In genomic region chr12:12718853-12719252, GRCh38 we compare ENCODE assay signal across 8 cellular contexts. TPM values are rescaled to one million over a fixed set of nuclear protein-coding genes. Genes with fewer than 3 reads are reported as not detected.
DNase-seq lines count a peak whose midpoint lies in the region; ATAC-seq, FAIRE-seq and TF ChIP-seq lines count a peak whose summit lies in the region.

No MANE protein-coding gene starts in this region.

- peak overlapping the region; percentile 98 for H3K27ac Mint-ChIP-seq in activated naive CD8-positive, alpha-beta T cell treated with anti-CD3 and anti-CD28 coated beads, Interleukin-2, amount 10 ng/mL, durations not matched to agents 7 days and 5 days
- H3K27ac Mint-ChIP-seq in stimulated activated naive CD8-positive, alpha-beta T cell treated with anti-CD3 and anti-CD28 coated beads, Interleukin-15, Interleukin-2, amounts not matched to agents 100 ng/mL and 50 ng/mL, for 24 hours = peak overlapping the region; percentile 94

- DNase-seq in KBM-7 (peak; percentile 54), keratinocyte (ENCODE audit: low read depth, low spot score) (no peak), activated gamma-delta T cell (lab: John Stamatoyannopoulos, UW) (no peak)
- DNase-seq in activated naive CD8-positive, alpha-beta T cell treated with anti-CD3 and anti-CD28 coated beads, Interleukin-2, amount 10 ng/mL, durations not matched to agents 7 days and 5 days = no peak

- H3K4me3 ChIP-seq in DOHH2 (ENCODE audit: low read length) = peak overlapping the region; percentile 96
- peak overlapping the region; percentile 95 to 98 (median 97) for H3K4me3 ChIP-seq in keratinocyte (ENCODE audit: control insufficient read depth in 2 of 3, extremely low read depth in 1 of 3, insufficient read depth in 2 of 3, low read depth in 1 of 3, low read length in 3 of 3)

- H3K9me1 ChIP-seq in keratinocyte (ENCODE audit: control insufficient read depth, extremely low read depth, insufficient read depth, low read length) = no peaks in the 10 kb centered on the region

- peak overlapping the region; percentile 96 for H3K4me3 Mint-ChIP-seq in activated naive CD8-positive, alpha-beta T cell treated with anti-CD3 and anti-CD28 coated beads, Interleukin-2, amount 10 ng/mL, durations not matched to agents 7 days and 5 days
- H3K4me3 Mint-ChIP-seq in stimulated activated naive CD8-positive, alpha-beta T cell treated with anti-CD3 and anti-CD28 coated beads, Interleukin-15, Interleukin-2, amounts not matched to agents 100 ng/mL and 50 ng/mL, for 24 hours = peak overlapping the region; percentile 98

- peak overlapping the region; percentile 96 for H3K4me2 ChIP-seq in DOHH2 (ENCODE audit: low read length)
- peak overlapping the region; percentile 96 for H3K4me2 ChIP-seq in keratinocyte (ENCODE audit: control insufficient read depth, extremely low read depth, insufficient read depth, low read depth, low read length)

- peak overlapping the region; percentile 97 for H3K9ac ChIP-seq in keratinocyte (ENCODE audit: control insufficient read depth, extremely low read depth, insufficient read depth, low read length)

- H3K4me1 Mint-ChIP-seq in activated naive CD8-positive, alpha-beta T cell treated with anti-CD3 and anti-CD28 coated beads, Interleukin-2, amount 10 ng/mL, durations not matched to agents 7 days and 5 days = peaks cover 29% of the 10 kb centered on the region
- peaks cover 66% of the 10 kb centered on the region for H3K4me1 Mint-ChIP-seq in stimulated activated naive CD8-positive, alpha-beta T cell treated with anti-CD3 and anti-CD28 coated beads, Interleukin-15, Interleukin-2, amounts not matched to agents 100 ng/mL and 50 ng/mL, for 24 hours (ENCODE audit: low read depth)

- no peak for ATAC-seq in activated naive CD8-positive, alpha-beta T cell treated with anti-CD3 and anti-CD28 coated beads, Interleukin-2, amount 10 ng/mL, durations not matched to agents 7 days and 5 days (ENCODE audit: low read depth)
- no peak for ATAC-seq in HG03139 (IDR thresholded peaks at IDR 0.05; ENCODE audit: unreplicated experiment)
- no peak for ATAC-seq in GM19397 (IDR thresholded peaks at IDR 0.05; ENCODE audit: unreplicated experiment)

- H3K9me3 Mint-ChIP-seq in activated naive CD8-positive, alpha-beta T cell treated with anti-CD3 and anti-CD28 coated beads, Interleukin-2, amount 10 ng/mL, durations not matched to agents 7 days and 5 days = no peaks in the 10 kb centered on the region
- no peaks in the 10 kb centered on the region for H3K9me3 Mint-ChIP-seq in stimulated activated naive CD8-positive, alpha-beta T cell treated with anti-CD3 and anti-CD28 coated beads, Interleukin-15, Interleukin-2, amounts not matched to agents 100 ng/mL and 50 ng/mL, for 24 hours

- POLR2A ChIA-PET in activated naive CD8-positive, alpha-beta T cell treated with anti-CD3 and anti-CD28 coated beads, Interleukin-2, amount 10 ng/mL, durations not matched to agents 7 days and 5 days (lab: Charles Lee) = interaction anchor here (0.5 to 16.0 kb wide), 5 partner anchors 7 to 361 kb away, joined by 3 to 373 read pairs (median 145); partner anchors contain the start of genes BORCS5 and GPR19

- no peak for TF ChIP-seq CTCF in DOHH2 (IDR thresholded peaks at IDR 0.05; ENCODE audit: low read depth, low read length, poor library complexity, severe bottlenecking)
- no peak for TF ChIP-seq CTCF in keratinocyte (optimal IDR thresholded peaks at IDR 0.05 in 1 of 3, IDR thresholded peaks at IDR 0.05 in 1 of 3, conservative IDR thresholded peaks at IDR 0.05 in 1 of 3; ENCODE audit: extremely low read depth in 1 of 3, insufficient read depth in 2 of 3, low read length in 3 of 3)

- H3K36me3 ChIP-seq in DOHH2 (ENCODE audit: control insufficient read depth, low read length) (peaks cover 59% of the 10 kb centered on the region), keratinocyte (ENCODE audit: control insufficient read depth in 2 of 2, extremely low read depth in 1 of 2, insufficient read depth in 2 of 2, low read length in 2 of 2) (peaks cover 0 to 7% of the 10 kb centered on the region in 2 experiments)

- H3K79me2 ChIP-seq in DOHH2 (ENCODE audit: control insufficient read depth, low read length) = peaks cover 67% of the 10 kb centered on the region
- H3K79me2 ChIP-seq in keratinocyte (ENCODE audit: control insufficient read depth, insufficient read depth, low read length) = peaks cover 59% of the 10 kb centered on the region

- no peaks in the 10 kb centered on the region for H3K27me3 Mint-ChIP-seq in activated naive CD8-positive, alpha-beta T cell treated with anti-CD3 and anti-CD28 coated beads, Interleukin-2, amount 10 ng/mL, durations not matched to agents 7 days and 5 days
- H3K27me3 Mint-ChIP-seq in stimulated activated naive CD8-positive, alpha-beta T cell treated with anti-CD3 and anti-CD28 coated beads, Interleukin-15, Interleukin-2, amounts not matched to agents 100 ng/mL and 50 ng/mL, for 24 hours = no peaks in the 10 kb centered on the region

- no peaks in the 10 kb centered on the region; the same call in 1 of the 2 replicates for H3K27me3 ChIP-seq in DOHH2 (ENCODE audit: control insufficient read depth, low read length)
- no peaks in the 10 kb centered on the region for H3K27me3 ChIP-seq in keratinocyte (ENCODE audit: control insufficient read depth, extremely low read depth, insufficient read depth, low read length)

- H4K20me1 ChIP-seq in DOHH2 (ENCODE audit: control insufficient read depth, insufficient read depth, low read depth, low read length) = 0 out of 2 replicates have a peak, but pooled peaks cover 1% of the 10 kb centered on the region
- peaks cover 2% of the 10 kb centered on the region for H4K20me1 ChIP-seq in keratinocyte (ENCODE audit: control insufficient read depth, extremely low read depth, insufficient read depth, low read length)

- no peak overlapping the region for H2AFZ ChIP-seq in keratinocyte (ENCODE audit: control insufficient read depth, low read length)

- dilution Hi-C loops in keratinocyte (cut with MboI; ENCODE audit: extremely low pct_ligation_motif_present, low sequenced_read_pairs) = no loop called here

- no peaks in the 10 kb centered on the region for H3K9me2 ChIP-seq in DOHH2 (replicated peaks; ENCODE audit: control insufficient read depth, low read length)

- H3K9me3 ChIP-seq in DOHH2 (ENCODE audit: control insufficient read depth, insufficient read depth, low read length) = no peaks in the 10 kb centered on the region
- H3K9me3 ChIP-seq in keratinocyte (ENCODE audit: control insufficient read depth, low read depth, low read length) = no peaks in the 10 kb centered on the region

- H3K4me1 ChIP-seq in DOHH2 (ENCODE audit: control insufficient read depth, low read length) (peaks cover 75% of the 10 kb centered on the region), keratinocyte (ENCODE audit: control insufficient read depth, extremely low read depth, insufficient read depth, low read length) (peaks cover 47% of the 10 kb centered on the region)

- H3K36me3 Mint-ChIP-seq in activated naive CD8-positive, alpha-beta T cell treated with anti-CD3 and anti-CD28 coated beads, Interleukin-2, amount 10 ng/mL, durations not matched to agents 7 days and 5 days = peaks cover 56% of the 10 kb centered on the region
- H3K36me3 Mint-ChIP-seq in stimulated activated naive CD8-positive, alpha-beta T cell treated with anti-CD3 and anti-CD28 coated beads, Interleukin-15, Interleukin-2, amounts not matched to agents 100 ng/mL and 50 ng/mL, for 24 hours (ENCODE audit: low read depth) = peaks cover 50% of the 10 kb centered on the region

- in situ Hi-C loops in KBM-7 (cut with MboI; ENCODE audit: low pct_unique_long_range_greater_than_20kb, low sequenced_read_pairs) = loop anchor here (25.0 kb wide), 1 partner anchor 107 kb away; the partner anchor contains the start of gene CREBL2

- FAIRE-seq in keratinocyte (lab: Jason Lieb, UNC) = no peak

- H3K27ac ChIP-seq in DOHH2 (ENCODE audit: low read depth, low read length) = peak overlapping the region; percentile 97
- peak overlapping the region; percentile 93 for H3K27ac ChIP-seq in keratinocyte (ENCODE audit: control insufficient read depth, insufficient read depth, low read length)

- peaks cover 56% of the 10 kb centered on the region for H3F3A ChIP-seq in DOHH2 (ENCODE audit: control insufficient read depth, insufficient read depth)

RNA-seq across cellular contexts. Expression of gene CDKN1B, which starts 1.7 kb away (rescaled TPM):
- 100 to 1,000 TPM; 135 to 136 TPM for total RNA-seq in activated naive CD8-positive, alpha-beta T cell treated with anti-CD3 and anti-CD28 coated beads, Interleukin-2, amount 10 ng/mL, durations not matched to agents 7 days and 5 days
- polyA plus RNA-seq in keratinocyte = 2.9 to 5.5 TPM (median 5.1 TPM) in 3 replicates
- 16.5 TPM for polyA plus RNA-seq in keratinocyte (2011; ENCODE audit: low read depth)
- polyA plus RNA-seq in keratinocyte (2011; cell fraction: cytosol; rRNA removed) = 1.5 and 2.4 TPM in 2 replicates
- polyA plus RNA-seq in keratinocyte (2011; cell fraction: nucleus; rRNA removed) = 3.4 and 4.0 TPM in 2 replicates
- 8.1 and 9.2 TPM in 2 replicates for polyA plus RNA-seq in keratinocyte (2012; ENCODE audit: low replicate concordance)
- 0.89 to 3.2 TPM (median 1.2 TPM) in 3 replicates for polyA minus RNA-seq in keratinocyte
- polyA minus RNA-seq in keratinocyte (2011; cell fraction: cytosol; rRNA and poly(A)+ RNA removed) = 6.9 TPM
- 5.5 and 6.0 TPM in 2 replicates for polyA minus RNA-seq in keratinocyte (2011; cell fraction: nucleus; rRNA and poly(A)+ RNA removed)

RNA-seq across cellular contexts. Expression of gene GPR19, which starts 22.9 kb away (rescaled TPM):
- total RNA-seq in activated naive CD8-positive, alpha-beta T cell treated with anti-CD3 and anti-CD28 coated beads, Interleukin-2, amount 10 ng/mL, durations not matched to agents 7 days and 5 days = 1 to 10 TPM; 7.7 to 8.0 TPM
- polyA plus RNA-seq in keratinocyte = 0.05 to 0.45 TPM (median 0.17 TPM) in 3 replicates
- polyA plus RNA-seq in keratinocyte (2011; ENCODE audit: low read depth) = not detected
- 0.10 and 0.18 TPM in 2 replicates for polyA plus RNA-seq in keratinocyte (2011; cell fraction: cytosol; rRNA removed)
- polyA plus RNA-seq in keratinocyte (2011; cell fraction: nucleus; rRNA removed) = 0.45 TPM in 1 of 2 replicates, not detected in the other
- 0.28 TPM in 1 of 2 replicates, not detected in the other for polyA plus RNA-seq in keratinocyte (2012; ENCODE audit: low replicate concordance)
- 0.23 to 1.1 TPM in 2 of 3 replicates, not detected in the other for polyA minus RNA-seq in keratinocyte
- polyA minus RNA-seq in keratinocyte (2011; cell fraction: cytosol; rRNA and poly(A)+ RNA removed) = not detected
- polyA minus RNA-seq in keratinocyte (2011; cell fraction: nucleus; rRNA and poly(A)+ RNA removed) = not detected in 2 replicates
